1 cellular context compared by ENCODE assay signal in genomic region chr10:102395677-102396197, GRCh38.
TF ChIP-seq lines count a peak whose summit lies in the region.

NFKB2 (plus strand) TSS chr10:102395705; CDS start chr10:102395960, 255 bp downstream.

TF ChIP-seq in H1, 55 proteins besides CTCF, POLR2A, EP300 and RAD21 (continued from another document):
- TF ChIP-seq SIN3A (conservative IDR thresholded peaks at IDR 0.05 in 1 of 2, IDR thresholded peaks at IDR 0.05 in 1 of 2; ENCODE audit: low read depth in 1 of 2, low read length in 2 of 2) = no peak; a peak in 1 of 4 replicates
- TF ChIP-seq JUND (IDR thresholded peaks at IDR 0.05; ENCODE audit: low read length) = no peak
- no peak for TF ChIP-seq TCF12 (IDR thresholded peaks at IDR 0.05; ENCODE audit: low read depth, low read length)
- TF ChIP-seq TAF1 (IDR thresholded peaks at IDR 0.05; ENCODE audit: low read depth, low read length) = peak; percentile 33; the same call in 1 of the 2 replicates
- peak; percentile 32 for TF ChIP-seq SAP30 (IDR thresholded peaks at IDR 0.05; ENCODE audit: insufficient read depth, insufficient replicate concordance, low read length)
- TF ChIP-seq EZH2 (IDR thresholded peaks at IDR 0.05; ENCODE audit: low read depth, low read length, severe bottlenecking) = no peak
- TF ChIP-seq HDAC2 (IDR thresholded peaks at IDR 0.05; ENCODE audit: borderline replicate concordance in 1 of 2, low read depth in 2 of 2, low read length in 2 of 2) = no peak
- no peak for TF ChIP-seq CTBP2 (IDR thresholded peaks at IDR 0.05; ENCODE audit: borderline replicate concordance, insufficient read depth, insufficient read length, low read length)
- no peak for TF ChIP-seq ATF3 (IDR thresholded peaks at IDR 0.05; ENCODE audit: insufficient read depth, low read depth, low read length)
- no peak for TF ChIP-seq SUZ12 (IDR thresholded peaks at IDR 0.05; ENCODE audit: low read length)
- TF ChIP-seq ATF2 (IDR thresholded peaks at IDR 0.05; ENCODE audit: low read length) = no peak
- no peak for TF ChIP-seq NANOG (IDR thresholded peaks at IDR 0.05; ENCODE audit: insufficient read depth, low read depth, low read length, poor library complexity, severe bottlenecking)
- TF ChIP-seq CBX8 (IDR thresholded peaks at IDR 0.05; ENCODE audit: borderline replicate concordance, low read depth, low read length) = no peak
- no peak for TF ChIP-seq EGR1 (IDR thresholded peaks at IDR 0.05; ENCODE audit: borderline replicate concordance, low read depth, low read length)
- TF ChIP-seq E2F6 (IDR thresholded peaks at IDR 0.05) = no peak
- no peak for TF ChIP-seq CHD7 (IDR thresholded peaks at IDR 0.05; ENCODE audit: insufficient replicate concordance, low read length)
- peak; percentile 14; the same call in 1 of the 2 replicates for TF ChIP-seq POLR2AphosphoS5 (IDR thresholded peaks at IDR 0.05; ENCODE audit: low read depth, low read length)
- TF ChIP-seq SIRT6 (IDR thresholded peaks at IDR 0.05; ENCODE audit: low read length) = no peak
- no peak for TF ChIP-seq CHD1 (IDR thresholded peaks at IDR 0.05; ENCODE audit: low read depth, low read length)
- peak; percentile 61; the same call in 1 of the 2 replicates for TF ChIP-seq TEAD4 (IDR thresholded peaks at IDR 0.05; ENCODE audit: low read depth, low read length)
- TF ChIP-seq FOSL1 (IDR thresholded peaks at IDR 0.05; ENCODE audit: insufficient read depth, low read depth, low read length) = no peak
- TF ChIP-seq BCL11A (IDR thresholded peaks at IDR 0.05; ENCODE audit: low read depth in 2 of 2, low read length in 2 of 2) = no peak
TF ChIP-seq in H1: peak in this region for 5.
